5 cellular contexts compared by ENCODE assay signal in the genomic region with DNA sequence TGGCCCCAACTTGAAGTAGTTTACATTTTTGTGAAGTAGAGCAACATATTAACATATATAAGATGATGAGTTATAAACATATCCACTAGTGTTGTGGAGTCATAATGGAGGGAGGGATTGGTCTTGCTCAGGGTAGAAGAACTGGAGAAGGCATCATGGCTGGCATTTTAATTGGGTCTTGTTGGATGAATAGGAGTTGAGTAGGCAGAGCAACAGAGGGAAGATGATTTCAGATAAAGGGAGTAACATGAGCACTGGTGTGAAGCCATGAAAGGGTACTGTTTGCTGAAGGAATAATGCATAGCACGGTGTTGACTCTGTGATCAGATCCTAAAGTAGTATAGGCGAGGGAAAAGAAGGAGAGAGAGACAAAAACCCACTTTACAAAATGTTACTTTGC.
"Had no signal": no experiment of that assay in that cellular context is flagged by ENCODE, and none has a peak within 500 bp of the region (broad histone marks: within the 10 kb centered on the region; RNA-seq: fewer than 3 reads in every experiment).

No MANE protein-coding gene starts in this region.

- DNase-seq: GM23248, GOT3, H7, IMR-90 had no signal

- H3K9me3 ChIP-seq: HAP-1 had no signal

- H3K36me3 ChIP-seq: HAP-1 had no signal

- H3K4me3 ChIP-seq: GM23248, HAP-1 had no signal

- H3K9ac ChIP-seq: GM23248 had no signal

- H3K27ac ChIP-seq: GM23248 had no signal
